14 cellular contexts compared by ENCODE assay signal in the genomic region with DNA sequence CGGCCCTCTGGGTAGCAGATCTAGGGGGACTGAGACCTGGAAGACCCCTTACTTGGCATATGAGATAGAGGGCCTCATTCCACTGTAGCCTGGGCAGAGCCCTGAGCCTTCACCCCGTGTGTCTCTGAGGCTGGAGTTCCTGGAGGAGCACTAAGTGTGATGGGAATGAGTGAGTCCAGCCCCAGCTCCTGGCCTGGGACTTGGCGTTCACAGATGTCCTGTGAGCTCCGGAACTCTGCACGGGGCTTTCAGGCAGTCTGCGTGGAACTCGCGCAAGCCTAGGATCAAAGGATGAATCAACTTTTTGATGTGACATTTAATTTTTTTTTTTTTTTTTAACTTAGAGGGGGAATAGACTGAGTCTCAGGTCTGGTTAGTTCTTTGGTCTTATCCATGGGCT. TPM values are rescaled to one million over a fixed set of nuclear protein-coding genes. Genes with fewer than 3 reads are reported as not detected.
DNase-seq lines count a peak whose midpoint lies in the region; ATAC-seq and TF ChIP-seq lines count a peak whose summit lies in the region.
"Had no signal": no experiment of that assay in that cellular context is flagged by ENCODE, and none has a peak within 500 bp of the region (broad histone marks: within the 10 kb centered on the region; RNA-seq: fewer than 3 reads in every experiment).

No MANE protein-coding gene starts in this region.

- peaks cover 22% of the 10 kb centered on the region for H3K4me1 Mint-ChIP-seq in activated T-cell treated with anti-CD3 and anti-CD28 coated beads, Interleukin-2, amount 50 U/mL, for 24 hours (ENCODE audit: low read depth)
- peaks cover 46% of the 10 kb centered on the region for H3K4me1 Mint-ChIP-seq in activated naive CD4-positive, alpha-beta T cell treated with anti-CD3 and anti-CD28 coated beads, Interleukin-2, amount 50 U/mL, for 24 hours
- peaks cover 4 to 11% of the 10 kb centered on the region in 2 experiments; a peak in 3 of 4 replicates for H3K4me1 Mint-ChIP-seq in H9

- 76 to 81% methylated on average over 5 to 8 of the region's 8 CpGs for WGBS in mesodermal cell (ENCODE audit: insufficient coverage in 2 of 2), 2 experiments
- no CpG with 5 or more reads among the region's 8 CpGs for WGBS in H9 (ENCODE audit: extremely low coverage, insufficient read length, low lambda C conversion rate)

- H3K36me3 Mint-ChIP-seq in activated T-cell treated with anti-CD3 and anti-CD28 coated beads, Interleukin-2, amount 50 U/mL, for 24 hours (ENCODE audit: low read depth): no peaks in the 10 kb centered on the region
- H3K36me3 Mint-ChIP-seq in activated naive CD4-positive, alpha-beta T cell treated with anti-CD3 and anti-CD28 coated beads, Interleukin-2, amount 50 U/mL, for 24 hours: peaks cover 4% of the 10 kb centered on the region
- H3K36me3 Mint-ChIP-seq in H9 (ENCODE audit: insufficient read depth in 1 of 3, low read depth in 3 of 3): no peaks in the 10 kb centered on the region

- no peaks in the 10 kb centered on the region for H4K20me1 ChIP-seq in H9 (ENCODE audit: control insufficient read depth, insufficient read depth, insufficient read length)

- H3K4me1 ChIP-seq in mesodermal cell (ENCODE audit: control insufficient read depth, insufficient read depth, low read length, poor library complexity, severe bottlenecking): peaks cover 18% of the 10 kb centered on the region
- peaks cover 12 to 46% of the 10 kb centered on the region in 2 donors for H3K4me1 ChIP-seq in thoracic aorta (ENCODE audit: control insufficient read depth in 1 of 2, low read depth in 2 of 2)
- no peaks in the 10 kb centered on the region for H3K4me1 ChIP-seq in H9 (ENCODE audit: insufficient read depth, low read length)
- H3K4me1 ChIP-seq: pancreas had no signal

- H4K5ac ChIP-seq in H9 (ENCODE audit: insufficient read length, low read depth, low read length): no peak overlapping the region

- peak; percentile 43 for DNase-seq in activated T-cell treated with anti-CD3 and anti-CD28 coated beads, Interleukin-2, amount 50 U/mL, for 24 hours
- DNase-seq in activated T-cell treated with anti-CD3 and anti-CD28 coated beads, Interleukin-2, amount 50 U/mL, for 1 hour: no peak
- DNase-seq in thoracic aorta (ENCODE audit: low spot score): no peak
- no peak for DNase-seq in MG63
- DNase-seq in OCI-M1 (lab: John Stamatoyannopoulos, UW): no peak
- no peak for DNase-seq in H9
- DNase-seq: activated effector memory CD4-positive, alpha-beta T cell treated with Interleukin-2 at 50 U/mL for 16 hours; kidney glomerular epithelial cell; pancreas; thyroid gland had no signal

- no peaks in the 10 kb centered on the region for H3K9me3 ChIP-seq in mesodermal cell (ENCODE audit: control insufficient read depth, low read length)
- H3K9me3 ChIP-seq in thoracic aorta: no peaks in the 10 kb centered on the region
- no peaks in the 10 kb centered on the region for H3K9me3 ChIP-seq in MG63
- H3K9me3 ChIP-seq in H9 (ENCODE audit: control insufficient read depth, low read depth, low read length): no peaks in the 10 kb centered on the region
- H3K9me3 ChIP-seq: pancreas, thyroid gland had no signal

- no peak overlapping the region for H3T11ph ChIP-seq in H9 (ENCODE audit: low read length)

- no peak overlapping the region for H4K91ac ChIP-seq in H9 (ENCODE audit: insufficient read length, low read depth, low read length)

- no peaks in the 10 kb centered on the region for H3K79me2 ChIP-seq in H9 (ENCODE audit: insufficient read depth, low read length)

- H2BK20ac ChIP-seq in H9 (ENCODE audit: low read depth, low read length, poor library complexity, severe bottlenecking): no peak overlapping the region

- H3K4me2 ChIP-seq in H9 (ENCODE audit: insufficient read depth, insufficient read length, low read length): no peak overlapping the region

- no peak overlapping the region for H2BK5ac ChIP-seq in H9 (ENCODE audit: insufficient read length, low read length)

- no peaks in the 10 kb centered on the region for H3K9me3 Mint-ChIP-seq in activated T-cell treated with anti-CD3 and anti-CD28 coated beads, Interleukin-2, amount 50 U/mL, for 24 hours
- no peaks in the 10 kb centered on the region for H3K9me3 Mint-ChIP-seq in activated naive CD4-positive, alpha-beta T cell treated with anti-CD3 and anti-CD28 coated beads, Interleukin-2, amount 50 U/mL, for 24 hours
- no peaks in the 10 kb centered on the region for H3K9me3 Mint-ChIP-seq in H9

- no peak overlapping the region for H3K56ac ChIP-seq in H9 (ENCODE audit: insufficient read length, low read depth, low read length)

- H3K27me3 Mint-ChIP-seq in activated T-cell treated with anti-CD3 and anti-CD28 coated beads, Interleukin-2, amount 50 U/mL, for 24 hours: peaks cover 4% of the 10 kb centered on the region
- H3K27me3 Mint-ChIP-seq in activated naive CD4-positive, alpha-beta T cell treated with anti-CD3 and anti-CD28 coated beads, Interleukin-2, amount 50 U/mL, for 24 hours: no peaks in the 10 kb centered on the region
- peaks cover 67% of the 10 kb centered on the region for H3K27me3 Mint-ChIP-seq in H9 (ENCODE audit: low read depth)

- no peaks in the 10 kb centered on the region for H3K79me1 ChIP-seq in H9 (ENCODE audit: insufficient read depth, low read depth, low read length, poor library complexity, severe bottlenecking)

- no peak overlapping the region for H3K27ac Mint-ChIP-seq in activated T-cell treated with anti-CD3 and anti-CD28 coated beads, Interleukin-2, amount 50 U/mL, for 24 hours
- H3K27ac Mint-ChIP-seq in activated naive CD4-positive, alpha-beta T cell treated with anti-CD3 and anti-CD28 coated beads, Interleukin-2, amount 50 U/mL, for 24 hours: no peak overlapping the region
- H3K27ac Mint-ChIP-seq in H9: no peak overlapping the region

- TF ChIP-seq CTCF in thoracic aorta (IDR thresholded peaks at IDR 0.05) (no peak), H9 (conservative IDR thresholded peaks at IDR 0.05) (no peak)

- peak overlapping the region; percentile 78 for H3K4me3 ChIP-seq in mesodermal cell (ENCODE audit: extremely low read depth, insufficient read depth, low read length, poor library complexity, severe bottlenecking)
- H3K4me3 ChIP-seq in thoracic aorta: peak overlapping the region; percentile 93
- H3K4me3 ChIP-seq in MG63: no peak overlapping the region
- H3K4me3 ChIP-seq: thyroid gland had no signal

- H3K27ac ChIP-seq in mesodermal cell (ENCODE audit: low read depth, low read length, severe bottlenecking) (no peak overlapping the region), thoracic aorta (peak overlapping the region; percentile 70 to 87), H9 (ENCODE audit: insufficient read length, low read depth, low read length) (no peak overlapping the region)
- H3K27ac ChIP-seq: pancreas, thyroid gland had no signal

- H3K27me3 ChIP-seq in thoracic aorta (replicated peaks; ENCODE audit: insufficient read depth) (no peaks in the 10 kb centered on the region), MG63 (peaks cover 11% of the 10 kb centered on the region), H9 (ENCODE audit: insufficient read depth, low read length) (peaks cover 13% of the 10 kb centered on the region)
- H3K27me3 ChIP-seq: pancreas, thyroid gland had no signal

- peaks cover 29% of the 10 kb centered on the region for H3K36me3 ChIP-seq in mesodermal cell (ENCODE audit: control insufficient read depth, insufficient read depth, low read length)
- H3K36me3 ChIP-seq in thoracic aorta: no peaks in the 10 kb centered on the region
- H3K36me3 ChIP-seq in MG63: no peaks in the 10 kb centered on the region
- H3K36me3 ChIP-seq: pancreas, thyroid gland had no signal

- H2AFZ ChIP-seq in H9 (ENCODE audit: low read length): no peak overlapping the region

- no peak overlapping the region for H4K8ac ChIP-seq in H9 (replicated peaks; ENCODE audit: insufficient read length, low read depth, low read length)

- no peak overlapping the region for H2BK120ac ChIP-seq in H9 (ENCODE audit: low read depth, low read length, poor library complexity, severe bottlenecking)

- H3K9ac ChIP-seq in H9 (ENCODE audit: extremely low read depth, insufficient read length, low read length): no peak overlapping the region

- peak; percentile 24 for ATAC-seq in thoracic aorta (ENCODE audit: insufficient number of reproducible peaks, low FRiP score, low read depth)
- ATAC-seq: Panc1, pancreas had no signal

- no peak overlapping the region for H3K18ac ChIP-seq in H9 (ENCODE audit: insufficient read length, low read depth, low read length)

- H2AK5ac ChIP-seq in H9 (ENCODE audit: insufficient read length, low read length): no peak overlapping the region

- H3K23me2 ChIP-seq in H9 (ENCODE audit: insufficient read length, low read depth, low read length, poor library complexity, severe bottlenecking): peaks cover 16% of the 10 kb centered on the region

- H2BK12ac ChIP-seq in H9 (ENCODE audit: insufficient read length, low read depth, low read length): no peak overlapping the region

- no peak overlapping the region for H2BK15ac ChIP-seq in H9 (ENCODE audit: low read depth, low read length)

- no peak overlapping the region for H3K14ac ChIP-seq in H9 (ENCODE audit: insufficient read depth, low read length)

- peak overlapping the region; percentile 60 for H3K4me3 Mint-ChIP-seq in activated T-cell treated with anti-CD3 and anti-CD28 coated beads, Interleukin-2, amount 50 U/mL, for 24 hours
- H3K4me3 Mint-ChIP-seq in activated naive CD4-positive, alpha-beta T cell treated with anti-CD3 and anti-CD28 coated beads, Interleukin-2, amount 50 U/mL, for 24 hours: peak overlapping the region; percentile 83
- peak overlapping the region in 1 of 2 experiments; percentile 69; a peak in 2 of 5 replicates for H3K4me3 Mint-ChIP-seq in H9

- H3K23ac ChIP-seq in H9 (ENCODE audit: insufficient read length, low read depth, low read length): no peak overlapping the region

- no peak overlapping the region for H3K4ac ChIP-seq in H9 (ENCODE audit: low read depth, low read length)

RNA-seq across cellular contexts. Expression of a gene that starts 1.8 kb away (rescaled TPM):
- 21.0 TPM for polyA plus RNA-seq in mesodermal cell (2013, experiment 1 of 2)
- 16.2 TPM for polyA plus RNA-seq in mesodermal cell (2013, experiment 2 of 2)
- total RNA-seq in thoracic aorta (10 to 100 TPM; 30.2 to 41.7 TPM), H9 (2021) (1.9 and 3.7 TPM in 2 replicates)
- total RNA-seq in MG63 (2014; rRNA removed; shearing (Covaris generic); ENCODE audit: low replicate concordance): 0.07 and 0.12 TPM in 2 replicates
- total RNA-seq: fibroblast of villous mesenchyme had no signal

Comparison
In these comparisons a context has a peak if more than half of its experiments do, and no peak if none do; other contexts are left out.
1. H3K27ac ChIP-seq: peak in thoracic aorta (2 of 2); none in mesodermal cell (single experiment) and H9 (single experiment).